1 cellular context compared by ENCODE assay signal in the genomic region with DNA sequence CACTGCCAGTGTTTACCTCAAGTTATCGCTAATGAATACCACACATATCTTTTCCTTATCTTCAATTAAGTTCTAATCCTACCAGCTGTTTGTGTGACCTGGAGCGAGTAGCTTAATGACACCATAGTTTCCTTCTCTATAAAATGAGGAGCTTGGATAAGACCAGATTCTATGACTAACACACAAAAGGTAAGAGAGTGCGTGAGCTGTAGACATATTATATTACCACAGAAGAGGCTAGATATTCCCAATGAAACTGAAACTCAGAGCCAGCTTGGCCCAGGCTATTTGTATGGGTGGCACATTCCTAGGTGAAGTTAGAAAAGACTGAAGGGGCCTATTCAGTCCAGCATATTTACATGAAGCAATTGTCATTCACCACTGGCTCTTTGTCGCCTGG.
TF ChIP-seq lines count a peak whose summit lies in the region.

No MANE protein-coding gene starts in this region.

TF ChIP-seq in SK-N-SH, 30 proteins besides CTCF, POLR2A, EP300 and RAD21:
- TF ChIP-seq GABPA (IDR thresholded peaks at IDR 0.05; ENCODE audit: low read depth) (no peak), EZH2phosphoT487 (IDR thresholded peaks at IDR 0.05; ENCODE audit: borderline replicate concordance, low read depth) (no peak), IRF3 (IDR thresholded peaks at IDR 0.05; ENCODE audit: low read depth, low read length) (no peak), RCOR1 (IDR thresholded peaks at IDR 0.05; ENCODE audit: low read length) (no peak)
- TF ChIP-seq, protein P1, sequence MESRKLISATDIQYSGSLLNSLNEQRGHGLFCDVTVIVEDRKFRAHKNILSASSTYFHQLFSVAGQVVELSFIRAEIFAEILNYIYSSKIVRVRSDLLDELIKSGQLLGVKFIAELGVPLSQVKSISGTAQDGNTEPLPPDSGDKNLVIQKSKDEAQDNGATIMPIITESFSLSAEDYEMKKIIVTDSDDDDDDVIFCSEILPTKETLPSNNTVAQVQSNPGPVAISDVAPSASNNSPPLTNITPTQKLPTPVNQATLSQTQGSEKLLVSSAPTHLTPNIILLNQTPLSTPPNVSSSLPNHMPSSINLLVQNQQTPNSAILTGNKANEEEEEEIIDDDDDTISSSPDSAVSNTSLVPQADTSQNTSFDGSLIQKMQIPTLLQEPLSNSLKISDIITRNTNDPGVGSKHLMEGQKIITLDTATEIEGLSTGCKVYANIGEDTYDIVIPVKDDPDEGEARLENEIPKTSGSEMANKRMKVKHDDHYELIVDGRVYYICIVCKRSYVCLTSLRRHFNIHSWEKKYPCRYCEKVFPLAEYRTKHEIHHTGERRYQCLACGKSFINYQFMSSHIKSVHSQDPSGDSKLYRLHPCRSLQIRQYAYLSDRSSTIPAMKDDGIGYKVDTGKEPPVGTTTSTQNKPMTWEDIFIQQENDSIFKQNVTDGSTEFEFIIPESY (IDR thresholded peaks at IDR 0.05; ENCODE audit: borderline replicate concordance, low read depth), result no peak
- TF ChIP-seq, protein P2, sequence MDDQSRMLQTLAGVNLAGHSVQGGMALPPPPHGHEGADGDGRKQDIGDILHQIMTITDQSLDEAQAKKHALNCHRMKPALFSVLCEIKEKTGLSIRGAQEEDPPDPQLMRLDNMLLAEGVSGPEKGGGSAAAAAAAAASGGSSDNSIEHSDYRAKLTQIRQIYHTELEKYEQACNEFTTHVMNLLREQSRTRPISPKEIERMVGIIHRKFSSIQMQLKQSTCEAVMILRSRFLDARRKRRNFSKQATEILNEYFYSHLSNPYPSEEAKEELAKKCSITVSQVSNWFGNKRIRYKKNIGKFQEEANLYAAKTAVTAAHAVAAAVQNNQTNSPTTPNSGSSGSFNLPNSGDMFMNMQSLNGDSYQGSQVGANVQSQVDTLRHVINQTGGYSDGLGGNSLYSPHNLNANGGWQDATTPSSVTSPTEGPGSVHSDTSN (IDR thresholded peaks at IDR 0.05), result no peak
